18 cellular contexts compared by ENCODE assay signal in the genomic region with DNA sequence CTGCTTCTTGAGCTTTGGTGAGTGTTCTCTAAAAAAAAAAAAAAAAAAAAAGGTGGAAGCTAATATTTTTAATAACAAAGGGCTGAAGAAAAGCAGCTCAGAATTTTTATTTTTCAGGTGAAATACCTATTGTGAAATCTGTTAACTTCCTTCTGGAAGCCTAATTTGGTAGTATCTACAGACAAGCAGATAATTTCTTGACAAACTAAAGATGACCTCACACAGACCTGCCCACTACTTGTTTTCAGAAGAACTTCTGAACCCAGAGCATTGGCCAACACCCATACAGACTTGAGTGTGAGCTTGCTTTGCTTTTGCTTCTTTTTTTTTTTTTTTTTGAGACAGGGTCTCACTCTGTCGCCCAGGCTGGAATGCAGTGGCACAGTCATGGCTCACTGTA. TPM values are rescaled to one million over a fixed set of nuclear protein-coding genes. Genes with fewer than 3 reads are reported as not detected.
A peak's percentile ranks its signal among the peaks of the same experiment; 100 is the strongest.
DNase-seq lines count a peak whose midpoint lies in the region; ATAC-seq and TF ChIP-seq lines count a peak whose summit lies in the region.
"Had no signal": no experiment of that assay in that cellular context is flagged by ENCODE, and none has a peak within 500 bp of the region (broad histone marks: within the 10 kb centered on the region; RNA-seq: fewer than 3 reads in every experiment).

No MANE protein-coding gene starts in this region.

- intact Hi-C loops in mammary epithelial cell (cut with micrococcal nuclease), result no loop called here

- no peaks in the 10 kb centered on the region for H3K27me3 ChIP-seq in mammary epithelial cell (ENCODE audit: insufficient read depth, low read length)
- H3K27me3 ChIP-seq: SJSA1 had no signal

- H3K9me3 ChIP-seq in mammary epithelial cell (replicated peaks; ENCODE audit: insufficient read depth, low read length), result no peaks in the 10 kb centered on the region
- H3K9me3 ChIP-seq: SJSA1 had no signal

- no peak overlapping the region for H3K9ac ChIP-seq in mammary epithelial cell (ENCODE audit: insufficient read depth, low read length)

- no peaks in the 10 kb centered on the region for H4K20me1 ChIP-seq in mammary epithelial cell (ENCODE audit: insufficient read depth, low read length)

- no peak overlapping the region for H3K27ac ChIP-seq in mammary epithelial cell (ENCODE audit: insufficient read depth, low read depth, low read length)
- H3K27ac ChIP-seq: SJSA1 had no signal

- no peaks in the 10 kb centered on the region for H3K79me2 ChIP-seq in mammary epithelial cell (ENCODE audit: insufficient read depth, low read length)

- in situ Hi-C loops in mammary epithelial cell (cut with MboI; ENCODE audit: low sequenced_read_pairs in 2 of 2), result no loop called here

- H3K4me2 ChIP-seq in mammary epithelial cell (ENCODE audit: insufficient read depth, low read depth, low read length), result no peak overlapping the region

- no TSS peak for BruUV-seq in mammary epithelial cell (replicated peaks; lab: Mats Ljungman, UMichigan)

- DNase-seq in CD1c-positive myeloid dendritic cell (ENCODE audit: extremely low spot score), result peak; percentile 56
- DNase-seq in amniotic epithelial cell (ENCODE audit: low read depth), result peak; percentile 74
- no peak for DNase-seq in left lobe of liver (ENCODE audit: low spot score)
- peak; percentile 53 for DNase-seq in renal cortical epithelial cell (ENCODE audit: low read depth)
- no peak for DNase-seq in mammary epithelial cell
- DNase-seq in NCI-H2081 treated with DMSO at 0.1 percent for 48 hours (lab: John Stamatoyannopoulos, UW), result no peak
- DNase-seq: CD4-positive, CD25-positive, alpha-beta regulatory T cell; DMS53; GOT3; HFFc6; NCI-H1092; NCI-H2107; NCI-H446; PC-3 had no signal

- H3K4me3 ChIP-seq in mammary epithelial cell (replicated peaks in 1 of 3; ENCODE audit: insufficient read depth in 1 of 3, low read depth in 2 of 3, low read length in 3 of 3), result no peak overlapping the region
- H3K4me3 ChIP-seq: SJSA1 had no signal

- 100% methylated on average over 1 of the region's 1 CpG for WGBS in mammary epithelial cell (ENCODE audit: low coverage, missing lambda C conversion rate)

- dilution Hi-C loops in mammary epithelial cell (cut with HindIII; ENCODE audit: low sequenced_read_pairs), result no loop called here

- no peak for TF ChIP-seq CTCF in mammary epithelial cell (conservative IDR thresholded peaks at IDR 0.05 in 1 of 2, IDR thresholded peaks at IDR 0.05 in 1 of 2; ENCODE audit: extremely low read depth in 1 of 2, insufficient read depth in 1 of 2, low read depth in 1 of 2, low read length in 2 of 2)

- H2AFZ ChIP-seq in mammary epithelial cell (ENCODE audit: low read depth, low read length), result no peak overlapping the region

- CTCF ChIA-PET in mammary epithelial cell (lab: Charles Lee; ENCODE audit: low non-redundant PET), result no interaction called here

- ATAC-seq in left lobe of liver (peak; percentile 16), GM18498 (IDR thresholded peaks at IDR 0.05; ENCODE audit: unreplicated experiment) (no peak), GM21786 (IDR thresholded peaks at IDR 0.05; ENCODE audit: unreplicated experiment) (no peak)
- ATAC-seq: PC-3 had no signal

- no peaks in the 10 kb centered on the region for H3K4me1 ChIP-seq in mammary epithelial cell (ENCODE audit: insufficient read depth, low read length)

- H3K36me3 ChIP-seq in mammary epithelial cell (ENCODE audit: insufficient read depth, low read length), result peaks cover 5% of the 10 kb centered on the region

RNA-seq across cellular contexts. Expression of a gene that starts 31.2 kb away (rescaled TPM):
- total RNA-seq in left lobe of liver, result 2.8 TPM
- 0.15 and 1.0 TPM in 2 replicates for total RNA-seq in renal cortical epithelial cell
- total RNA-seq in mammary epithelial cell, result under 1 TPM; under 0.01 to 0.07 TPM
- 0.16 TPM for polyA plus RNA-seq in mammary epithelial cell
- not detected for polyA minus RNA-seq in mammary epithelial cell
- total RNA-seq: CD4-positive, CD25-positive, alpha-beta regulatory T cell had no signal
- polyA plus RNA-seq: IgD-negative memory B cell had no signal

Comparison
In these comparisons a context has a peak if more than half of its experiments do, and no peak if none do; other contexts are left out.
1. DNase-seq: peak in CD1c-positive myeloid dendritic cell (single experiment), amniotic epithelial cell (single experiment) and renal cortical epithelial cell (single experiment); none in left lobe of liver (single experiment), mammary epithelial cell (single experiment) and NCI-H2081 treated with DMSO at 0.1 percent for 48 hours (single experiment).